Comparison of ENCODE assay signal across 8 cellular contexts in genomic region chr15:48358229-48358641, GRCh38. TPM values are rescaled to one million over a fixed set of nuclear protein-coding genes. Genes with fewer than 3 reads are reported as not detected.
DNase-seq lines count a peak whose midpoint lies in the region; ATAC-seq and TF ChIP-seq lines count a peak whose summit lies in the region.

No MANE protein-coding gene starts in this region.

- TF ChIP-seq CTCF in AG04450 (IDR thresholded peaks at IDR 0.05; ENCODE audit: low read depth, low read length) (peak; percentile 67), PC-3 (conservative IDR thresholded peaks at IDR 0.05; ENCODE audit: low read depth, low read length) (peak; percentile 78), fibroblast of lung (conservative IDR thresholded peaks at IDR 0.05 in 1 of 2, IDR thresholded peaks at IDR 0.05 in 1 of 2; ENCODE audit: low read depth in 1 of 2, low read length in 2 of 2) (peak; percentile 17 to 64), psoas muscle (IDR thresholded peaks at IDR 0.05) (peak; percentile 52)

- no peaks in the 10 kb centered on the region for H3K36me3 ChIP-seq in PC-3 (ENCODE audit: low read depth, low read length)
- H3K36me3 ChIP-seq in fibroblast of lung (ENCODE audit: control insufficient read depth, insufficient read depth, low read length) = no peaks in the 10 kb centered on the region
- no peaks in the 10 kb centered on the region for H3K36me3 ChIP-seq in psoas muscle (ENCODE audit: insufficient read depth in 1 of 2, low read depth in 1 of 2)

- POLR2A ChIA-PET in AG04450 (lab: Yijun Ruan, JAX) (interaction anchor here (0.9 to 1.3 kb wide), 2 partner anchors 101 to 287 kb away, joined by 3 read pairs; partner anchors contain the start of gene FBN1), PC-3 (lab: Charles Lee; ENCODE audit: unreplicated experiment) (interaction anchor here (0.6 kb wide), 1 partner anchor 268 kb away, joined by 6 read pairs; no protein-coding TSS in a partner anchor)

- H4K20me1 ChIP-seq in PC-3 (ENCODE audit: low read length) = no peaks in the 10 kb centered on the region
- H4K20me1 ChIP-seq in fibroblast of lung (ENCODE audit: control insufficient read depth, extremely low read depth, insufficient read depth, low read length) = no peaks in the 10 kb centered on the region

- H3K4me2 ChIP-seq in PC-3 (ENCODE audit: low read length) (peak overlapping the region; percentile 77), fibroblast of lung (ENCODE audit: extremely low read depth, insufficient read depth, low read length) (peak overlapping the region; percentile 33)

- peaks cover 13% of the 10 kb centered on the region for H3K4me1 ChIP-seq in PC-3 (ENCODE audit: insufficient read depth, low read length)
- H3K4me1 ChIP-seq in fibroblast of lung (ENCODE audit: control insufficient read depth, extremely low read depth, insufficient read depth, low read length) = peaks cover 15% of the 10 kb centered on the region
- H3K4me1 ChIP-seq in psoas muscle = no peaks in the 10 kb centered on the region

- peak overlapping the region; percentile 71 for H2AFZ ChIP-seq in PC-3 (ENCODE audit: low read length)
- H2AFZ ChIP-seq in fibroblast of lung (ENCODE audit: low read length) = no peak overlapping the region

- no TSS peak for BruUV-seq in PC-3 (replicated peaks; lab: Mats Ljungman, UMichigan)

- CTCF ChIA-PET in AG04450 (lab: Charles Lee) = interaction anchor here (0.6 to 2.6 kb wide), 38 partner anchors 11 to 1787 kb away, joined by 3 to 24 read pairs (median 4); partner anchors contain the start of genes COPS2 and SEMA6D
- CTCF ChIA-PET in PC-3 (lab: Charles Lee) = interaction anchor here (0.6 to 1.0 kb wide), 3 partner anchors 102 to 280 kb away, joined by 3 to 4 read pairs (median 3); no protein-coding TSS in a partner anchor

- H3K4me3 ChIP-seq in AG04450 (ENCODE audit: low read depth, low read length) (no peak overlapping the region), PC-3 (ENCODE audit: low read length) (peak overlapping the region; percentile 32; the same call in 1 of the 2 replicates), fibroblast of lung (replicated peaks in 1 of 4; ENCODE audit: control extremely low read depth in 1 of 4, insufficient read depth in 1 of 4, low read depth in 3 of 4, low read length in 4 of 4) (no peak overlapping the region), psoas muscle (no peak overlapping the region)

- H3K27me3 ChIP-seq in AG04450 (ENCODE audit: control insufficient read depth, insufficient read depth, low read length) (no peaks in the 10 kb centered on the region), PC-3 (ENCODE audit: low read length) (no peaks in the 10 kb centered on the region), fibroblast of lung (ENCODE audit: control insufficient read depth, insufficient read depth, low read length) (no peaks in the 10 kb centered on the region), psoas muscle (ENCODE audit: insufficient read depth in 3 of 3, low read length in 2 of 3) (no peaks in the 10 kb centered on the region)

- H3K9me2 ChIP-seq in PC-3 (replicated peaks; ENCODE audit: low read length) = no peaks in the 10 kb centered on the region

- peak overlapping the region; percentile 64 for H3K9ac ChIP-seq in PC-3 (ENCODE audit: low read length)
- H3K9ac ChIP-seq in fibroblast of lung (ENCODE audit: insufficient read depth, low read length) = no peak overlapping the region

- H3K9me3 ChIP-seq in AG04450 (ENCODE audit: control insufficient read depth, insufficient read depth, low read length) (no peaks in the 10 kb centered on the region), PC-3 (ENCODE audit: low read length) (no peaks in the 10 kb centered on the region), fibroblast of lung (ENCODE audit: control insufficient read depth, insufficient read depth, low read depth, low read length) (no peaks in the 10 kb centered on the region), psoas muscle (no peaks in the 10 kb centered on the region)

- H3K79me2 ChIP-seq in PC-3 (ENCODE audit: low read length) (no peaks in the 10 kb centered on the region), fibroblast of lung (ENCODE audit: control insufficient read depth, insufficient read depth, low read length) (no peaks in the 10 kb centered on the region)

- H3F3A ChIP-seq in PC-3 (ENCODE audit: low read length, unreplicated experiment) = no peaks in the 10 kb centered on the region

- ATAC-seq in GM19438 (IDR thresholded peaks at IDR 0.05; ENCODE audit: low read depth, unreplicated experiment) = peak; percentile 49
- ATAC-seq in PC-3 = peak; percentile 73
- peak in 1 of 4 donors; percentile 67 for ATAC-seq in psoas muscle
- ATAC-seq in GM21529 (IDR thresholded peaks at IDR 0.05; ENCODE audit: unreplicated experiment) = no peak

- intact Hi-C loops in PC-3 (cut with micrococcal nuclease) (loop anchor here (1.0 to 10.0 kb wide), 6 partner anchors 105 to 499 kb away; no protein-coding TSS in a partner anchor), psoas muscle (cut with DNase I) (loop anchor here (5.0 to 10.0 kb wide), 4 partner anchors 287 to 1163 kb away; partner anchors contain the start of gene FBN1 (in 1 of the 2))

- DNase-seq in AG04450 (ENCODE audit: low read depth, low spot score) (no peak), PC-3 (peak; percentile 49), fibroblast of lung (ENCODE audit: low read depth in 2 of 2) (peak; percentile 44 to 77), psoas muscle (no peak), NCI-H526 treated with DMSO at 0.1 percent for 48 hours (lab: John Stamatoyannopoulos, UW) (no peak), GF-D8 (lab: John Stamatoyannopoulos, UW) (no peak)

- H3K27ac ChIP-seq in AG04450 (ENCODE audit: low read depth, low read length) (no peak overlapping the region), PC-3 (ENCODE audit: low read length) (peak overlapping the region; percentile 68), fibroblast of lung (ENCODE audit: insufficient read depth, low read length) (peak overlapping the region; percentile 22), psoas muscle (no peak overlapping the region)

RNA-seq across cellular contexts. Expression of gene DUT, which starts 27.0 kb away (rescaled TPM):
- polyA plus RNA-seq in AG04450 (2011; rRNA removed) = 35.9 and 52.8 TPM in 2 replicates
- 4.6 and 8.8 TPM in 2 replicates for polyA minus RNA-seq in AG04450 (2011; rRNA and poly(A)+ RNA removed)
- 76.9 and 85.2 TPM in 2 replicates for total RNA-seq in PC-3 (2014; rRNA removed)
- 41.6 and 47.6 TPM in 2 replicates for total RNA-seq in fibroblast of lung
- polyA plus RNA-seq in fibroblast of lung = 52.9 and 78.8 TPM in 2 replicates
- polyA plus RNA-seq in fibroblast of lung (2012) = 68.1 and 110 TPM in 2 replicates
- 1.9 and 4.6 TPM in 2 replicates for polyA minus RNA-seq in fibroblast of lung (ENCODE audit: low replicate concordance)
- 10 to 100 TPM; 37.4 to 56.0 (median 43.3) TPM for total RNA-seq in psoas muscle
- 10 to 100 TPM; 29.5 to 33.1 (median 32.2) TPM for polyA plus RNA-seq in psoas muscle

Comparison
In these comparisons a context has a peak if more than half of its experiments do, and no peak if none do; other contexts are left out.
1. DNase-seq: peak in PC-3 (single experiment) and fibroblast of lung (2 of 2); none in AG04450 (single experiment), psoas muscle (0 of 2), NCI-H526 treated with DMSO at 0.1 percent for 48 hours (single experiment) and GF-D8 (single experiment).
2. H3K27ac ChIP-seq: peak in PC-3 (single experiment) and fibroblast of lung (single experiment); none in AG04450 (single experiment) and psoas muscle (single experiment).
3. Peak in every context shown above with its lines, with median percentiles within 50 percentile points of each other: CTCF ChIP-seq.